Comparison of ENCODE assay signal across 8 cellular contexts in the genomic region with DNA sequence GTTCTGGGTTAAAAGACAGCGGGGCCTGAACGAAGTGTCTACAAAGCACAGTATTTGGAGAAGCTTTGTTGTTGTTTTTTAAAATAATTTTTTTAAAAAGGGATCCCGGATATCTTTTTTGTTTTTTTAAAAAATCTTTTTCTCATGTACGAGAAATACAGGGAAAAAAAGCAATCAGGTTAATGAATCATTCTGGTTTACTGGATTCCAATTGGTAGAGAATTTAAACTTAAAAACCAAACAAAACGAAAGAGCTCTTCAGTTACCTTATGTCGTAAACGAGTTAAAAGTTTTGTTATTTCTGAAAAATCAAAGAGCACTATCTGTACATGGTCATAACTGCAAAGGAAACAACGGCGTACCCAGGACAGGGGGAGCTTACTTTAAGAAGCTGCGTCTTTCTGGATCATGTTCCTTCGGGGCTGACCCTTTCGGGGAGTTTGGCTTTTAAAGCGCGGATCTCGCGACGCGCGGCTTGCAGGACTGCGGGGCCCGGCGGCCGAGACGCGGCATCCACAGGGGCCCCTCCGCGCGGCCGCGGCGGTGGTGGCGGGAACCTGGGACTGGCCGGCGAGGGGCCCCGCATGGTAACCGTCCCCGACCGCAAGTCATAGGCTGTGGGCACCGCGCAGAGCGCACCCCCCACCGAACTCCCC. TPM values are rescaled to one million over a fixed set of nuclear protein-coding genes. Genes with fewer than 3 reads are reported as not detected.
DNase-seq lines count a peak whose midpoint lies in the region; ATAC-seq, FAIRE-seq and TF ChIP-seq lines count a peak whose summit lies in the region.

No MANE protein-coding gene starts in this region.

- ATAC-seq in HG02759 (IDR thresholded peaks at IDR 0.05; ENCODE audit: unreplicated experiment) (peak; percentile 30), heart left ventricle (peak in 3 of 4 donors; percentile 60 to 71 (median 64)), pancreas (peak; percentile 59 to 74 (median 72)), HG03460 (IDR thresholded peaks at IDR 0.05; ENCODE audit: unreplicated experiment) (no peak)

- intact Hi-C loops in heart left ventricle (cut with DNase I): no loop called here
- intact Hi-C loops in pancreas (cut with DNase I): no loop called here

- DNase-seq in Daoy (ENCODE audit: low read depth) (peak; percentile 58), heart left ventricle (peak in 4 of 5 donors; percentile 9 to 51 (median 30)), pancreas (no peak), NK-92 (lab: John Stamatoyannopoulos, UW; ENCODE audit: unreplicated experiment) (no peak)
- no peak for DNase-seq in activated effector memory CD4-positive, alpha-beta T cell treated with Interleukin-2 at 50 U/mL for 16 hours

- H3K4me3 ChIP-seq in heart left ventricle (peak overlapping the region; percentile 61 to 83 (median 72)), pancreas (peak overlapping the region; percentile 48 to 69 (median 56))

- peaks cover 66% of the 10 kb centered on the region for H3K27me3 Mint-ChIP-seq in activated naive CD4-positive, alpha-beta T cell treated with anti-CD3 and anti-CD28 coated beads, Interleukin-2, amount 50 U/mL, for 24 hours

- TF ChIP-seq CTCF in heart left ventricle (IDR thresholded peaks at IDR 0.05) (no peak), pancreas (IDR thresholded peaks at IDR 0.05) (no peak)

- 7 to 14% (median 9%) methylated on average over 19 to 42 of the region's 42 CpGs for WGBS in heart left ventricle, 4 donors
- WGBS in pancreas, 2 donors: 4 to 5% methylated on average over 32 to 42 of the region's 42 CpGs

- peaks cover 4% of the 10 kb centered on the region for H3K4me1 Mint-ChIP-seq in activated naive CD4-positive, alpha-beta T cell treated with anti-CD3 and anti-CD28 coated beads, Interleukin-2, amount 50 U/mL, for 24 hours

- no peak for TF ChIP-seq POLR2A in heart left ventricle (IDR thresholded peaks at IDR 0.05)

- H3K27me3 ChIP-seq in heart left ventricle: peaks cover 0 to 66% (median 22%) of the 10 kb centered on the region in 9 donors
- H3K27me3 ChIP-seq in pancreas: peaks cover 0 to 6% (median 0%) of the 10 kb centered on the region in 4 donors

- H3K36me3 ChIP-seq in heart left ventricle (no peaks in the 10 kb centered on the region), pancreas (no peaks in the 10 kb centered on the region)

- H3K9me3 Mint-ChIP-seq in activated naive CD4-positive, alpha-beta T cell treated with anti-CD3 and anti-CD28 coated beads, Interleukin-2, amount 50 U/mL, for 24 hours: no peaks in the 10 kb centered on the region

- H3K4me1 ChIP-seq in heart left ventricle: peaks cover 0 to 17% (median 0%) of the 10 kb centered on the region in 12 donors
- no peaks in the 10 kb centered on the region for H3K4me1 ChIP-seq in pancreas

- FAIRE-seq in pancreas (lab: Jason Lieb, UNC): peak; percentile 56

- H3K27ac Mint-ChIP-seq in activated naive CD4-positive, alpha-beta T cell treated with anti-CD3 and anti-CD28 coated beads, Interleukin-2, amount 50 U/mL, for 24 hours: no peak overlapping the region

- H3K9me3 ChIP-seq in heart left ventricle (peaks cover 0 to 9% (median 0%) of the 10 kb centered on the region in 12 donors), pancreas (no peaks in the 10 kb centered on the region)

- no peaks in the 10 kb centered on the region for H3K36me3 Mint-ChIP-seq in activated naive CD4-positive, alpha-beta T cell treated with anti-CD3 and anti-CD28 coated beads, Interleukin-2, amount 50 U/mL, for 24 hours

- peak overlapping the region; percentile 82 for H3K4me3 Mint-ChIP-seq in activated naive CD4-positive, alpha-beta T cell treated with anti-CD3 and anti-CD28 coated beads, Interleukin-2, amount 50 U/mL, for 24 hours

- H3K27ac ChIP-seq in heart left ventricle (peak overlapping the region in 5 of 12 donors; percentile 14 to 49 (median 26)), pancreas (peak overlapping the region; percentile 63 to 86 (median 83))

RNA-seq across cellular contexts. Expression of gene IL20RA, which starts 0.9 kb away (rescaled TPM):
- total RNA-seq in Daoy (2014; rRNA removed; shearing (Covaris generic)): 0.27 and 0.57 TPM in 2 replicates
- total RNA-seq in heart left ventricle (1 to 10 TPM in 7 of 9 donors, under 1 TPM in 2; 0.35 to 6.9 (median 1.3) TPM), pancreas (10 to 100 TPM in 1 of 6 donors, 1 to 10 TPM in 5; 5.5 to 12.4 (median 9.0) TPM)
- polyA plus RNA-seq in heart left ventricle (1 to 10 TPM in 1 of 2 donors, under 1 TPM in 1; 0.19 to 2.2 TPM), pancreas (10 to 100 TPM in 1 of 2 donors, 1 to 10 TPM in 1; 7.0 to 22.2 TPM)

Comparison
In these comparisons a context has a peak if more than half of its experiments do, and no peak if none do; other contexts are left out.
1. DNase-seq: peak in Daoy (single experiment) and heart left ventricle (4 of 5); none in pancreas (0 of 6), activated effector memory CD4-positive, alpha-beta T cell treated with Interleukin-2 at 50 U/mL for 16 hours (single experiment) and NK-92 (single experiment).